Comparison of ENCODE assay signal across 8 cellular contexts in the genomic region with DNA sequence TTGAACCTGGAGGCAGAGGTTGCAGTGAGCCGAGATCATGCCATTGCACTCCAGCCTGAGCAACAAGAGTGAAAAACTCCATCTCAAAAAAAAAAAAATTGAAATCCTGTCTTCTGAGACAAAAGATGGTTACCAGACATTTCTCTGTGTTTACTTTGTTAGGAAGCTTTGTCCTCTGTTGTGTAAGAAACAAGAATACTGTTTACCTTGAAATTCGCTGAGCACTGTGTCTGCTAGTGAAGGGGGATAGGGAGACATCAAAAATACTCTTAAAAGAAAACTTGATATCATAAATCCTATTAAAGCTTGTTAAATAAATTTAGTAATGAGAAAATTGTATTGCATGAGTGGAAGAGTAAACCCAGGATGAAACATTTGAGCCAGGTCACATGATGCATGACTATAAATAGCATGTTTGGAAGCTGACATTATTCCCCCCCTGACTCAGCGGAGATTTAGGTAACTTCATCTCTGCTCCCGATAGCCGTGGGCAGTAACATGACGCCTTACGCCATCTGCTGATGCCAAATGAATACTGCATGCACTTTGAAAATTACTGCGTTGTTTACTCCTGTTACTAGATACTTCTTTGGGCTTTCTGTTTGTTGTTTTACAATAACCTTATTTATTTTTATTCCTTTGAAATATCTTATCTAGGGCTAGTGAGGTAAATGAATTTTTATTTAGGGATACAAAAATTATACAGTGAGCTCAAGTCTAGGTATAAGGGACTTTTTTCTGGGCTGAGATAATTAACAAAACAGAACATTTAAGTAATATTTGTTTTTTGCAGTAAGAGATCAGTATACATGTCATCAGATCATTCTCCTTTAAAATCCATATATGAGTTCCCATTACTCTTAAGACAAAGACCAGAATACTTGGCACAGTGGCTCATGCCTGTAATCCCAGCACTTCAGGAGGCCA.
DNase-seq lines count a peak whose midpoint lies in the region; ATAC-seq and TF ChIP-seq lines count a peak whose summit lies in the region.

No MANE protein-coding gene starts in this region.

- no peaks in the 10 kb centered on the region for H3K9me2 ChIP-seq in SU-DHL-6 (replicated peaks; ENCODE audit: insufficient read depth, low read length)

- no peak overlapping the region for H3K27ac ChIP-seq in SU-DHL-6 (ENCODE audit: low read depth, low read length)
- H3K27ac ChIP-seq in skeletal muscle tissue (ENCODE audit: low read depth, low read length) = peak overlapping the region; percentile 87

- no peaks in the 10 kb centered on the region for H3F3A ChIP-seq in SU-DHL-6 (ENCODE audit: insufficient read depth)

- H3K36me3 ChIP-seq in SU-DHL-6 (ENCODE audit: low read length) (no peaks in the 10 kb centered on the region), skeletal muscle tissue (ENCODE audit: control insufficient read depth in 3 of 3, insufficient read depth in 3 of 3, low read length in 3 of 3) (peaks cover 4 to 8% (median 6%) of the 10 kb centered on the region in 3 donors)

- no peaks in the 10 kb centered on the region for H4K20me1 ChIP-seq in SU-DHL-6 (ENCODE audit: low read depth, low read length)

- no peak overlapping the region for H2AFZ ChIP-seq in SU-DHL-6 (ENCODE audit: low read depth, low read length, severe bottlenecking)

- no peaks in the 10 kb centered on the region for H3K79me2 ChIP-seq in SU-DHL-6 (ENCODE audit: insufficient read depth, low read length)

- H3K4me3 ChIP-seq in SU-DHL-6 (ENCODE audit: insufficient read depth, low read length, poor library complexity, severe bottlenecking) = no peak overlapping the region
- H3K4me3 ChIP-seq in skeletal muscle tissue (ENCODE audit: low read length in 3 of 3) = no peak overlapping the region

- H3K9ac ChIP-seq in SU-DHL-6 (ENCODE audit: low read length) (no peak overlapping the region), skeletal muscle tissue (ENCODE audit: low read depth in 1 of 3, low read length in 3 of 3) (peak overlapping the region; percentile 22 to 67 (median 62))

- DNase-seq in COR-L47 (lab: John Stamatoyannopoulos, UW) (peak; percentile 76), GOT3 (lab: John Stamatoyannopoulos, UW) (peak; percentile 33), NCI-H1417 (lab: John Stamatoyannopoulos, UW) (peak; percentile 41 to 73 (median 64)), astrocyte of the hippocampus (ENCODE audit: low read depth, low spot score) (peak; percentile 92), hypothalamus (lab: John Stamatoyannopoulos, UW) (peak in 31 of 51 donors; percentile 6 to 74 (median 36))

- no peak for ATAC-seq in HG03135 (IDR thresholded peaks at IDR 0.05; ENCODE audit: unreplicated experiment)

- no peak overlapping the region for H3K4me2 ChIP-seq in SU-DHL-6 (ENCODE audit: low read depth, low read length, poor library complexity, severe bottlenecking)

- TF ChIP-seq CTCF in SU-DHL-6 (IDR thresholded peaks at IDR 0.05; ENCODE audit: insufficient read depth, low read length, poor library complexity, severe bottlenecking) = peak; percentile 63

- H3K27me3 ChIP-seq in SU-DHL-6 (ENCODE audit: low read length) = no peaks in the 10 kb centered on the region
- H3K27me3 ChIP-seq in skeletal muscle tissue (ENCODE audit: control insufficient read depth in 3 of 3, insufficient read depth in 3 of 3, low read length in 3 of 3) = no peaks in the 10 kb centered on the region

- no peaks in the 10 kb centered on the region for H3K9me3 ChIP-seq in SU-DHL-6 (ENCODE audit: insufficient read depth, low read length)
- no peaks in the 10 kb centered on the region for H3K9me3 ChIP-seq in skeletal muscle tissue (ENCODE audit: control insufficient read depth in 3 of 3, low read length in 3 of 3)

- peaks cover 47 to 54% (median 53%) of the 10 kb centered on the region in 3 donors for H3K4me1 ChIP-seq in skeletal muscle tissue (ENCODE audit: control insufficient read depth in 3 of 3, insufficient read depth in 3 of 3, low read length in 3 of 3)

Comparison
In these comparisons a context has a peak if more than half of its experiments do, and no peak if none do; other contexts are left out.
1. DNase-seq: peak in every context shown above with its lines; median percentile 92 in astrocyte of the hippocampus; 76 in COR-L47; 64 in NCI-H1417; 36 in hypothalamus; 33 in GOT3.